In the genomic region with DNA sequence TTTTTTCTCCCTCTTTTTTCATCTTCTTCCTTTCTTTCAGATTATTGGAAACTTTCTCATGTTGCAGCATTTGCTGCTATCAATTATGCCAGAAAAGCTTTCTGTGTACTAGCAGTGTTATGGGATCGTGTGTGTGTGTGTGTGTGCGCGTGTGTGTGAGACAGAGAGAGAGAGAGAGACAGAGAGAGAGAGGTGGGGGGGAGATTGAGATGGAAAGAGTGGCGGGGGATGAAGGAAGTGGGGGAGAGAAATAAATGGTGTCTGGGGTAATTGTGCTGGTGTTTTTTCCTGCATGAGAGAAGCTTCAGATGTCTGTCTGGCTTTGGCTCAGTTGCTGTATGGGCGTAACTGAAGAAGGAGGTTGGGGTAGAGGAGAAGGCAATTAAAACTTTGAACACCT, we compare ENCODE assay signal across 12 cellular contexts.
DNase-seq lines count a peak whose midpoint lies in the region; ATAC-seq and TF ChIP-seq lines count a peak whose summit lies in the region.
"Had no signal": no experiment of that assay in that cellular context is flagged by ENCODE, and none has a peak within 500 bp of the region (broad histone marks: within the 10 kb centered on the region; RNA-seq: fewer than 3 reads in every experiment).

No MANE protein-coding gene starts in this region.

- peak overlapping the region; percentile 44 for H3K9ac ChIP-seq in HCT116 (ENCODE audit: low read length)

- intact Hi-C loops in HCT116 (cut with micrococcal nuclease) (loop anchor here (10.0 kb wide), 1 partner anchor 726 kb away; no protein-coding TSS in a partner anchor), esophagus muscularis mucosa (cut with DNase I) (no loop called here)

- ATAC-seq in HCT116 (peak; percentile 42), HG03354 (IDR thresholded peaks at IDR 0.05; ENCODE audit: poor library complexity, severe bottlenecking, unreplicated experiment) (no peak), GM19328 (IDR thresholded peaks at IDR 0.05; ENCODE audit: unreplicated experiment) (no peak)

- DNase-seq in HCT116 (ENCODE audit: low read depth, low spot score), result peak; percentile 31
- DNase-seq in NCI-H2227 (lab: John Stamatoyannopoulos, UW; ENCODE audit: unreplicated experiment), result peak; percentile 63
- DNase-seq in esophagus muscularis mucosa (ENCODE audit: extremely low spot score), result no peak
- DNase-seq in retina, result peak; percentile 52
- no peak for DNase-seq in activated gamma-delta T cell (lab: John Stamatoyannopoulos, UW)
- DNase-seq in EL, result no peak
- DNase-seq: activated CD4-positive, alpha-beta T cell treated with anti-CD3 and anti-CD28 coated beads for 1 hour; NCI-H2029 treated with DMSO at 0.1 percent for 48 hours; stimulated activated naive B cell treated with anti-CD40 and anti-IgM and Interleukin-4, amounts not matched to agents 10 μg/mL and 1 μg/mL and 100 μg/mL, for 72 hours had no signal

- peak overlapping the region; percentile 59 for H3K4me2 ChIP-seq in HCT116 (ENCODE audit: low read length)

- no peak for TF ChIP-seq RAD21 in HCT116 (IDR thresholded peaks at IDR 0.05; ENCODE audit: low read depth)

- H3K79me2 ChIP-seq in HCT116 (ENCODE audit: insufficient read depth, low read length), result no peaks in the 10 kb centered on the region

- H3K27ac ChIP-seq in HCT116 (ENCODE audit: low read depth, low read length), result peak overlapping the region; percentile 100
- peak overlapping the region; percentile 21 to 59 (median 44) for H3K27ac ChIP-seq in esophagus muscularis mucosa (replicated peaks in 1 of 4)
- H3K27ac ChIP-seq: breast epithelium had no signal

- H3K36me3 ChIP-seq in HCT116 (ENCODE audit: control insufficient read depth in 1 of 2, insufficient read depth in 2 of 2, low read length in 2 of 2) (no peaks in the 10 kb centered on the region), esophagus muscularis mucosa (no peaks in the 10 kb centered on the region)
- H3K36me3 ChIP-seq: breast epithelium had no signal

- CTCF ChIA-PET in HCT116 (lab: Charles Lee), result interaction anchor here (1.5 kb wide), 1 partner anchor 728 kb away, joined by 4 read pairs; no protein-coding TSS in a partner anchor

- H3K9me2 ChIP-seq in HCT116 (ENCODE audit: insufficient read depth), result no peaks in the 10 kb centered on the region

- no peak for TF ChIP-seq EP300 in esophagus muscularis mucosa (IDR thresholded peaks at IDR 0.05)

- TF ChIP-seq POLR2A in HCT116 (IDR thresholded peaks at IDR 0.05; ENCODE audit: borderline replicate concordance, extremely low read depth, insufficient read depth, insufficient read length), result no peak
- no peak for TF ChIP-seq POLR2A in esophagus muscularis mucosa (IDR thresholded peaks at IDR 0.05; ENCODE audit: low read depth)

- no peak overlapping the region for H2AFZ ChIP-seq in HCT116 (ENCODE audit: low read depth, low read length, poor library complexity, severe bottlenecking)

- H3K4me3 ChIP-seq in HCT116 (replicated peaks in 1 of 2; ENCODE audit: low read depth in 1 of 2, low read length in 2 of 2), result peak overlapping the region; percentile 14 to 25
- H3K4me3 ChIP-seq in esophagus muscularis mucosa, result peak overlapping the region in 3 of 4 donors; percentile 2 to 16 (median 9)

- H3K4me1 ChIP-seq in HCT116 (ENCODE audit: control insufficient read depth in 1 of 2, insufficient read depth in 2 of 2, low read length in 2 of 2) (peaks cover 28 to 60% of the 10 kb centered on the region in 2 experiments), esophagus muscularis mucosa (peaks cover 0 to 24% (median 16%) of the 10 kb centered on the region in 4 donors)
- H3K4me1 ChIP-seq: breast epithelium had no signal

- no peak for TF ChIP-seq CTCF in HCT116 (IDR thresholded peaks at IDR 0.05 in 2 of 3, conservative IDR thresholded peaks at IDR 0.05 in 1 of 3; ENCODE audit: borderline replicate concordance in 1 of 3, insufficient read depth in 1 of 3, low read depth in 2 of 3, low read length in 2 of 3)
- TF ChIP-seq CTCF in esophagus muscularis mucosa (IDR thresholded peaks at IDR 0.05), result no peak

- RAD21 ChIA-PET in HCT116 (lab: Charles Lee; ENCODE audit: low non-redundant PET in 1 of 2, low total read pairs in 2 of 2, uncharacterized antibody in 2 of 2, unreplicated experiment in 2 of 2), result interaction anchor here (0.6 to 0.9 kb wide), 2 partner anchors 57 to 118 kb away, joined by 4 to 6 read pairs; no protein-coding TSS in a partner anchor

- H3K27me3 ChIP-seq in HCT116 (ENCODE audit: insufficient read depth, low read length) (no peaks in the 10 kb centered on the region), esophagus muscularis mucosa (no peaks in the 10 kb centered on the region)
- H3K27me3 ChIP-seq: breast epithelium had no signal

- no peaks in the 10 kb centered on the region for H4K20me1 ChIP-seq in HCT116 (ENCODE audit: insufficient read depth)

- no TSS peak for BruUV-seq in HCT116 (replicated peaks; lab: Mats Ljungman, UMichigan)

- no peaks in the 10 kb centered on the region for H3K9me3 ChIP-seq in HCT116 (ENCODE audit: control insufficient read depth in 1 of 2, insufficient read depth in 1 of 2, low read depth in 1 of 2, low read length in 2 of 2)
- H3K9me3 ChIP-seq in esophagus muscularis mucosa, result peaks cover 0 to 3% (median 0%) of the 10 kb centered on the region in 4 donors
- H3K9me3 ChIP-seq: breast epithelium had no signal

- POLR2A ChIA-PET in HCT116 (lab: Charles Lee), result interaction anchor here (0.8 to 1.4 kb wide), 5 partner anchors 14 to 162 kb away, joined by 3 to 5 read pairs (median 3); no protein-coding TSS in a partner anchor

- WGBS in esophagus muscularis mucosa, result 55% methylated on average over 5 of the region's 5 CpGs

TF ChIP-seq in HCT116, 20 proteins besides CTCF, POLR2A, EP300 and RAD21:
- TF ChIP-seq SIN3A (IDR thresholded peaks at IDR 0.05; ENCODE audit: low read depth), result no peak
- no peak for TF ChIP-seq POLR2AphosphoS5 (IDR thresholded peaks at IDR 0.05; ENCODE audit: low read depth, low read length)
- TF ChIP-seq ZNF274 (IDR thresholded peaks at IDR 0.05; ENCODE audit: low read depth, low read length), result no peak
- no peak for TF ChIP-seq FOSL1 (IDR thresholded peaks at IDR 0.05; ENCODE audit: low read depth)
- no peak for TF ChIP-seq ZFX (IDR thresholded peaks at IDR 0.05)
- no peak for TF ChIP-seq EZH2 (IDR thresholded peaks at IDR 0.05)
- no peak for TF ChIP-seq SP1 (IDR thresholded peaks at IDR 0.05; ENCODE audit: low read depth)
- TF ChIP-seq, protein P1, sequence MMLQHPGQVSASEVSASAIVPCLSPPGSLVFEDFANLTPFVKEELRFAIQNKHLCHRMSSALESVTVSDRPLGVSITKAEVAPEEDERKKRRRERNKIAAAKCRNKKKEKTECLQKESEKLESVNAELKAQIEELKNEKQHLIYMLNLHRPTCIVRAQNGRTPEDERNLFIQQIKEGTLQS (IDR thresholded peaks at IDR 0.05), result no peak
- TF ChIP-seq CBX3 (IDR thresholded peaks at IDR 0.05; ENCODE audit: low read depth), result 0 out of 2 replicates have a peak, but pooled peaks have one; percentile 30
- TF ChIP-seq TCF7L2 (IDR thresholded peaks at IDR 0.05; ENCODE audit: borderline replicate concordance, extremely low read depth, insufficient read depth, insufficient read length), result peak; percentile 68
- TF ChIP-seq, protein P2, sequence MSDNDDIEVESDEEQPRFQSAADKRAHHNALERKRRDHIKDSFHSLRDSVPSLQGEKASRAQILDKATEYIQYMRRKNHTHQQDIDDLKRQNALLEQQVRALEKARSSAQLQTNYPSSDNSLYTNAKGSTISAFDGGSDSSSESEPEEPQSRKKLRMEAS (IDR thresholded peaks at IDR 0.05), result 0 out of 2 replicates have a peak, but pooled peaks have one; percentile 9
- no peak for TF ChIP-seq EZH2phosphoT487 (IDR thresholded peaks at IDR 0.05; ENCODE audit: borderline replicate concordance)
- TF ChIP-seq YY1 (IDR thresholded peaks at IDR 0.05; ENCODE audit: extremely low read depth, insufficient replicate concordance, low read depth, low read length), result no peak
TF ChIP-seq in HCT116: peak in this region for 3.

Comparison
In these comparisons a context has a peak if more than half of its experiments do, and no peak if none do; other contexts are left out.
1. DNase-seq: peak in HCT116 (single experiment), NCI-H2227 (single experiment) and retina (single experiment); none in esophagus muscularis mucosa (single experiment), activated gamma-delta T cell (single experiment) and EL (single experiment).